Comparison of ENCODE assay signal across 21 cellular contexts in genomic region chr7:30147785-30148184, GRCh38.
"Had no signal": no experiment of that assay in that cellular context is flagged by ENCODE, and none has a peak within 500 bp of the region (broad histone marks: within the 10 kb centered on the region; RNA-seq: fewer than 3 reads in every experiment).

No MANE protein-coding gene starts in this region.

- H3K4me2 ChIP-seq: hepatocyte had no signal

- H3K79me2 ChIP-seq: hepatocyte had no signal

- H3K36me3 ChIP-seq: right lobe of liver, vagina had no signal

- DNase-seq: activated CD4-positive, alpha-beta T cell treated with anti-CD3 and anti-CD28 coated beads for 4 hours; activated CD4-positive, alpha-beta T cell treated with anti-CD3 and anti-CD28 coated beads, Interleukin-2, amount 50 U/mL, for 48 hours; activated CD4-positive, CD25-positive, alpha-beta regulatory T cell; activated effector memory CD4-positive, alpha-beta T cell treated with anti-CD3 and anti-CD28 coated beads, Interleukin-2, amount 50 U/mL, for 16 hours; activated naive CD4-positive, alpha-beta T cell treated with anti-CD3 and anti-CD28 coated beads, Interleukin-2, amount 10 ng/mL, durations not matched to agents 7 days and 5 days; activated T-cell treated with anti-CD3 and anti-CD28 coated beads, Interleukin-2, amount 50 U/mL, for 72 hours; effector CD8-positive, alpha-beta T cell; foreskin fibroblast; immature natural killer cell; kidney glomerular epithelial cell; left ventricle myocardium superior; nephron progenitor cell; right lobe of liver; stimulated activated CD4-positive, alpha-beta T cell treated with anti-CD3 and anti-CD28 coated beads, Interleukin-1b, Interleukin-23, amount 100 ng/mL, for 48 hours; stimulated activated naive CD8-positive, alpha-beta T cell treated with anti-CD3 and anti-CD28 coated beads, Interleukin-15, amount 100 ng/mL, for 72 hours; T-helper 17 cell; testis had no signal

- H3K27me3 ChIP-seq: hepatocyte, pancreas, right lobe of liver, testis, vagina had no signal

- H3K27ac ChIP-seq: hepatocyte, right lobe of liver, testis, vagina had no signal

- H3K4me1 ChIP-seq: right lobe of liver, testis had no signal

- H3K9me3 ChIP-seq: pancreas, right lobe of liver, testis, vagina had no signal

- H3K4me3 ChIP-seq: hepatocyte, pancreas, right lobe of liver, skin epidermis, testis, vagina had no signal

- H2AFZ ChIP-seq: hepatocyte had no signal
